Comparison of ENCODE assay signal across 12 cellular contexts in genomic region chr14:73242274-73242960, GRCh38. TPM values are rescaled to one million over a fixed set of nuclear protein-coding genes. Genes with fewer than 3 reads are reported as not detected.
DNase-seq lines count a peak whose midpoint lies in the region; ATAC-seq and TF ChIP-seq lines count a peak whose summit lies in the region.
"Had no signal": no experiment of that assay in that cellular context is flagged by ENCODE, and none has a peak within 500 bp of the region (broad histone marks: within the 10 kb centered on the region; RNA-seq: fewer than 3 reads in every experiment).

No MANE protein-coding gene starts in this region.

- no peaks in the 10 kb centered on the region for H4K20me1 ChIP-seq in SK-N-SH (ENCODE audit: insufficient read depth)
- no peaks in the 10 kb centered on the region for H4K20me1 ChIP-seq in OCI-LY3 (ENCODE audit: insufficient read depth, low read length)

- H2AFZ ChIP-seq in SK-N-SH (ENCODE audit: low read depth) (no peak overlapping the region), OCI-LY3 (ENCODE audit: low read depth, low read length) (peak overlapping the region; percentile 48)

- TF ChIP-seq POLR2A in stomach (IDR thresholded peaks at IDR 0.05), result no peak

- H3K9me2 ChIP-seq in SK-N-SH, result no peaks in the 10 kb centered on the region

- H3K36me3 ChIP-seq in SK-N-SH (replicated peaks in 1 of 2; ENCODE audit: control insufficient read depth in 1 of 2, insufficient read depth in 2 of 2, low read length in 1 of 2) (no peaks in the 10 kb centered on the region), OCI-LY3 (replicated peaks; ENCODE audit: low read depth, low read length) (no peaks in the 10 kb centered on the region), stomach (peaks cover 0 to 7% (median 3%) of the 10 kb centered on the region in 4 donors)
- H3K36me3 ChIP-seq: right lobe of liver had no signal

- POLR2A ChIA-PET in SK-N-SH (lab: Yijun Ruan, JAX), result no interaction called here

- no peaks in the 10 kb centered on the region for H3K9me3 ChIP-seq in SK-N-SH
- no peaks in the 10 kb centered on the region for H3K9me3 ChIP-seq in OCI-LY3 (ENCODE audit: insufficient read depth, low read length)
- H3K9me3 ChIP-seq in stomach, result no peaks in the 10 kb centered on the region
- H3K9me3 ChIP-seq: A549, right lobe of liver had no signal

- CTCF ChIA-PET in SK-N-SH (lab: Yijun Ruan, JAX), result interaction anchor here (0.9 to 1.5 kb wide), 2 partner anchors 52 to 229 kb away, joined by 3 to 4 read pairs; no protein-coding TSS in a partner anchor

- H3K27ac ChIP-seq in SK-N-SH (ENCODE audit: low read depth in 2 of 2, low read length in 1 of 2), result no peak overlapping the region
- H3K27ac ChIP-seq in OCI-LY3 (ENCODE audit: low read length), result no peak overlapping the region
- peak overlapping the region in 4 of 5 donors; percentile 19 to 71 (median 44) for H3K27ac ChIP-seq in stomach
- H3K27ac ChIP-seq: A549, right lobe of liver had no signal

- H3K4me2 ChIP-seq in SK-N-SH (no peak overlapping the region), OCI-LY3 (ENCODE audit: low read length) (peak overlapping the region; percentile 62)
- H3K4me2 ChIP-seq: A549 had no signal

- TF ChIP-seq EP300 in SK-N-SH (IDR thresholded peaks at IDR 0.05; ENCODE audit: borderline replicate concordance in 1 of 2, low read depth in 1 of 2, low read length in 1 of 2) (no peak), stomach (IDR thresholded peaks at IDR 0.05) (no peak)

- H3K9ac ChIP-seq in SK-N-SH, result no peak overlapping the region
- H3K9ac ChIP-seq in OCI-LY3 (ENCODE audit: low read length), result no peak overlapping the region

- ATAC-seq in SK-N-SH treated with all-trans-retinoic acid at 6 μM for 48 hours (no peak), HG03139 (IDR thresholded peaks at IDR 0.05; ENCODE audit: unreplicated experiment) (no peak), GM21390 (IDR thresholded peaks at IDR 0.05; ENCODE audit: unreplicated experiment) (no peak)
- ATAC-seq: A549, right lobe of liver had no signal

- H3K4me1 ChIP-seq in SK-N-SH (ENCODE audit: control insufficient read depth in 1 of 2, insufficient read depth in 2 of 2, low read depth in 1 of 2, low read length in 1 of 2) (peaks cover 8 to 16% of the 10 kb centered on the region in 2 experiments; a peak in 3 of 4 replicates), OCI-LY3 (ENCODE audit: low read length) (peaks cover 45% of the 10 kb centered on the region), stomach (peaks cover 38 to 80% (median 63%) of the 10 kb centered on the region in 4 donors)

- H3K4me3 ChIP-seq in SK-N-SH (ENCODE audit: low read depth in 2 of 2, low read length in 1 of 2) (no peak overlapping the region), OCI-LY3 (ENCODE audit: low read length) (peak overlapping the region; percentile 43), fibroblast of the aortic adventitia (ENCODE audit: low read depth, low read length) (no peak overlapping the region), stomach (peak overlapping the region in 2 of 4 donors; percentile 5 to 22)
- H3K4me3 ChIP-seq: A549, right lobe of liver had no signal

- TF ChIP-seq CTCF in SK-N-SH (IDR thresholded peaks at IDR 0.05) (no peak), OCI-LY3 (IDR thresholded peaks at IDR 0.05; ENCODE audit: low read depth, low read length) (no peak), fibroblast of the aortic adventitia (IDR thresholded peaks at IDR 0.05; ENCODE audit: insufficient read depth, low read length) (no peak), stomach (IDR thresholded peaks at IDR 0.05) (no peak)

- H3K27me3 ChIP-seq in SK-N-SH (ENCODE audit: insufficient read depth) (peaks cover 9% of the 10 kb centered on the region; the same call in 1 of the 2 replicates), OCI-LY3 (ENCODE audit: low read depth, low read length) (peaks cover 36% of the 10 kb centered on the region), stomach (peaks cover 0 to 50% (median 28%) of the 10 kb centered on the region in 3 donors)

- H3K79me2 ChIP-seq in SK-N-SH (ENCODE audit: insufficient read depth) (no peaks in the 10 kb centered on the region), OCI-LY3 (ENCODE audit: low read length) (no peaks in the 10 kb centered on the region)

- peaks cover 5% of the 10 kb centered on the region for H3F3A ChIP-seq in SK-N-SH (replicated peaks; ENCODE audit: insufficient read depth)

- TF ChIP-seq RAD21 in SK-N-SH (IDR thresholded peaks at IDR 0.05; ENCODE audit: low read length), result no peak

- WGBS in SK-N-SH (ENCODE audit: low lambda C conversion rate), result 80% methylated on average over 8 of the region's 8 CpGs
- 64 to 75% (median 73%) methylated on average over 8 of the region's 8 CpGs for WGBS in stomach, 5 donors

- DNase-seq in SK-N-SH (peak; percentile 21), fibroblast of the aortic adventitia (ENCODE audit: low read depth) (peak; percentile 37), stomach (no peak), NCI-H748 treated with DMSO at 0.1 percent for 48 hours (lab: John Stamatoyannopoulos, UW) (no peak)
- DNase-seq: effector memory CD4-positive, alpha-beta T cell; left colon had no signal

- intact Hi-C loops in stomach (cut with DNase I; ENCODE audit: low total_unique reads), result no loop called here

TF ChIP-seq in SK-N-SH, 30 proteins besides CTCF, POLR2A, EP300 and RAD21:
- no peak for TF ChIP-seq FOXJ3 (CRISPR knock-in tag; IDR thresholded peaks at IDR 0.05)
- no peak for TF ChIP-seq RCOR1 (IDR thresholded peaks at IDR 0.05; ENCODE audit: low read length)
- no peak for TF ChIP-seq NFIC (IDR thresholded peaks at IDR 0.05; ENCODE audit: borderline replicate concordance)
- TF ChIP-seq EZH2phosphoT487 (IDR thresholded peaks at IDR 0.05; ENCODE audit: borderline replicate concordance, low read depth), result no peak

TF ChIP-seq in SK-N-SH treated with all-trans-retinoic acid at 6 μM for 48 hours, 23 proteins besides CTCF, POLR2A, EP300 and RAD21 (continues in another document):
- TF ChIP-seq ISL1 (CRISPR knock-in tag; IDR thresholded peaks at IDR 0.05), result no peak
- no peak for TF ChIP-seq ESRRG (CRISPR knock-in tag; IDR thresholded peaks at IDR 0.05)
- TF ChIP-seq ZC3H10 (CRISPR knock-in tag; IDR thresholded peaks at IDR 0.05), result no peak
- TF ChIP-seq TOX (CRISPR knock-in tag; IDR thresholded peaks at IDR 0.05; ENCODE audit: borderline replicate concordance), result no peak
- no peak for TF ChIP-seq POU6F1 (CRISPR knock-in tag; IDR thresholded peaks at IDR 0.05; ENCODE audit: borderline replicate concordance, low read depth)
- no peak for TF ChIP-seq OSR1 (CRISPR knock-in tag; IDR thresholded peaks at IDR 0.05)
- no peak for TF ChIP-seq ZNF70 (CRISPR knock-in tag; IDR thresholded peaks at IDR 0.05)
- no peak for TF ChIP-seq PATZ1 (CRISPR knock-in tag; IDR thresholded peaks at IDR 0.05; ENCODE audit: borderline replicate concordance)
- TF ChIP-seq RARB (CRISPR knock-in tag; IDR thresholded peaks at IDR 0.05), result no peak
- no peak for TF ChIP-seq PPARA (CRISPR knock-in tag; IDR thresholded peaks at IDR 0.05; ENCODE audit: borderline replicate concordance)
- no peak for TF ChIP-seq CREB5 (CRISPR knock-in tag; IDR thresholded peaks at IDR 0.05; ENCODE audit: low read depth)
- TF ChIP-seq BACH2 (CRISPR knock-in tag; IDR thresholded peaks at IDR 0.05; ENCODE audit: borderline replicate concordance), result no peak
- no peak for TF ChIP-seq ZNF8 (CRISPR knock-in tag; IDR thresholded peaks at IDR 0.05)
- TF ChIP-seq CSDC2 (CRISPR knock-in tag; IDR thresholded peaks at IDR 0.05), result no peak
- no peak for TF ChIP-seq ZFP3 (CRISPR knock-in tag; IDR thresholded peaks at IDR 0.05)

RNA-seq across cellular contexts. Expression of gene PAPLN, which starts 5.1 kb away (rescaled TPM):
- 0.13 and 0.15 TPM in 2 replicates for polyA plus RNA-seq in SK-N-SH (2012; rRNA removed)
- 0.05 and 0.14 TPM in 2 replicates for polyA plus RNA-seq in SK-N-SH (2012; cell fraction: cytosol; rRNA removed)
- polyA plus RNA-seq in SK-N-SH (2012; cell fraction: nucleus; rRNA removed), result 0.55 and 0.71 TPM in 2 replicates
- total RNA-seq in fibroblast of the aortic adventitia (ENCODE audit: low replicate concordance), result 3.0 TPM in 2 replicates
- total RNA-seq in stomach, result 10 to 100 TPM in 3 of 5 donors, 1 to 10 TPM in 2; 7.7 to 53.1 (median 18.0) TPM
- polyA plus RNA-seq in stomach, result 1 to 10 TPM; 1.1 to 5.4 (median 2.6) TPM

Comparison
In these comparisons a context has a peak if more than half of its experiments do, and no peak if none do; other contexts are left out.
1. DNase-seq: peak in SK-N-SH (single experiment) and fibroblast of the aortic adventitia (single experiment); none in stomach (single experiment) and NCI-H748 treated with DMSO at 0.1 percent for 48 hours (single experiment).
2. H3K27ac ChIP-seq: peak in stomach (4 of 5); none in SK-N-SH (0 of 2) and OCI-LY3 (single experiment).